ENCODE assay signal across 15 cellular contexts in the genomic region with DNA sequence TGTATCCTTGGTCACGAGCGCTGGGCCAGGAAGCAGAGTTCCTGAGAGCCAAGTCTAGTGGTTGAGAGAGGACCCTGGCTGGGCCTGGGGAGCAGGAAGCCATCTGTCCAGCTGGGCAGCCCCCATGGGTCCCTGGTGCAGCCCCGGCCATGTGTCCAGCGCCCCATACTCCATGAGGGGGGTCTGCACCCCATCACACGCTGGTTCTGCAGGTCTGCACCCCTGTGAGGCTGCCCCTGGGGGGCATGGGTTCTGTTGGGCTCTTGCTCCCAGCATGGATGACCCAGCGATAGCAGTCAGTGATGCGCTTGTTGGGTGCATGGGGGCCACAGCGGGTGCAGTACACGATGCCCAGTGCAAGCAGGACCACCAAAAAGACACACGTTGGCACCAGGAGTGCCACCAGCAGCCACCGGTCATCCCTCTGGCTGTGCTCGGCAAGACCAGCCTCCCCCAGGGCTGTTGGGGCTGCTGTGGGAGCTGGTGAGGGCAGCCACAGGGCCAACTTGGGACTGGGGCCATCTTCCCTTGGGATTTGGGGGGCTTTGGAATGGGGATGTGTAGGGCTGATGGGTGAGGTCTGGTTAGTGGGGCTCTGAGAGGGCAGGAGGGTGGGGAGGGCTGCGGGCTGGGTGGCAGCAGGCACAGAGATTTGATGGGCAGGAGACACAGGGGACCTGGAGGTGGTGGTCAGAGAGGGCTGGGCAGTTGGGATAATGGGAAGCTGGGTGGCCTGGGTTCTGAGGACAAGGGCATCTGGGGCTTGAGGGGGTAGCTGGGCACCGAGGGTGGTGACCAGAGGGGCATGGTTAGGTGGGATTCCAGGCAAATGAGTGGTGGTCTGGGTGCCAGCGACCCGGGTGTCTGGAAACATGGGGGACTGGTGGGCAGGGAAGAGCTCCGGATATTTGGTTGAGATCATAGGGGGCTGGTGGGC. TPM values are rescaled to one million over a fixed set of nuclear protein-coding genes. Genes with fewer than 3 reads are reported as not detected.
DNase-seq lines count a peak whose midpoint lies in the region; ATAC-seq and TF ChIP-seq lines count a peak whose summit lies in the region.
"Had no signal": no experiment of that assay in that cellular context is flagged by ENCODE, and none has a peak within 500 bp of the region (broad histone marks: within the 10 kb centered on the region; RNA-seq: fewer than 3 reads in every experiment).

No MANE protein-coding gene starts in this region.

- H3K9me3 ChIP-seq in AG04450 (ENCODE audit: control insufficient read depth, insufficient read depth, low read length) (peaks cover 8% of the 10 kb centered on the region; the same call in 1 of the 2 replicates), esophagus muscularis mucosa (no peaks in the 10 kb centered on the region), osteoblast (ENCODE audit: low read depth, low read length) (no peaks in the 10 kb centered on the region)

- H3K4me1 Mint-ChIP-seq in IgD-negative memory B cell: peaks cover 11 to 28% (median 21%) of the 10 kb centered on the region in 3 donors

- H3K27me3 ChIP-seq in AG04450 (ENCODE audit: control insufficient read depth, insufficient read depth, low read length): no peaks in the 10 kb centered on the region
- H3K27me3 ChIP-seq in esophagus muscularis mucosa: peaks cover 0 to 8% (median 0%) of the 10 kb centered on the region in 4 donors
- H3K27me3 ChIP-seq in osteoblast (ENCODE audit: insufficient read depth, low read length): no peaks in the 10 kb centered on the region

- peaks cover 33% of the 10 kb centered on the region for H3K79me2 ChIP-seq in osteoblast (ENCODE audit: insufficient read depth, low read length)

- H3K9me3 Mint-ChIP-seq in IgD-negative memory B cell: no peaks in the 10 kb centered on the region

- H3K4me1 ChIP-seq in esophagus muscularis mucosa (peaks cover 44 to 76% (median 72%) of the 10 kb centered on the region in 4 donors), osteoblast (ENCODE audit: insufficient read depth, low read length) (peaks cover 59% of the 10 kb centered on the region)

- no peak for TF ChIP-seq CTCF in AG04450 (IDR thresholded peaks at IDR 0.05; ENCODE audit: low read depth, low read length)
- no peak for TF ChIP-seq CTCF in esophagus muscularis mucosa (IDR thresholded peaks at IDR 0.05)
- no peak for TF ChIP-seq CTCF in osteoblast (IDR thresholded peaks at IDR 0.05; ENCODE audit: extremely low read depth, low read depth, low read length)
- no peak for TF ChIP-seq CTCF in GM20000 (IDR thresholded peaks at IDR 0.05; ENCODE audit: extremely low read depth, missing control alignments)

- CTCF ChIA-PET in AG04450 (lab: Charles Lee): interaction anchor here (1.0 to 3.9 kb wide), 2 partner anchors 16 to 21 kb away, joined by 5 to 62 read pairs; a partner anchor contains a TSS

- H3K4me3 Mint-ChIP-seq in IgD-negative memory B cell: peak overlapping the region in 3 of 4 donors; percentile 41 to 58 (median 57)

- POLR2A ChIA-PET in AG04450 (lab: Yijun Ruan, JAX): interaction anchor here (1.5 to 1.9 kb wide), 2 partner anchors 12 to 20 kb away, joined by 5 read pairs; no protein-coding TSS in a partner anchor

- no peak overlapping the region for H2AFZ ChIP-seq in osteoblast (ENCODE audit: low read length)

- ATAC-seq in HG02973 (IDR thresholded peaks at IDR 0.05; ENCODE audit: unreplicated experiment) (no peak), GM21723 (IDR thresholded peaks at IDR 0.05; ENCODE audit: unreplicated experiment) (no peak)

- no peaks in the 10 kb centered on the region for H3K27me3 Mint-ChIP-seq in IgD-negative memory B cell

- intact Hi-C loops in esophagus muscularis mucosa (cut with DNase I): loop anchor here (5.0 kb wide), 1 partner anchor 72 kb away; no protein-coding TSS in a partner anchor

- peak overlapping the region; percentile 18 to 88 (median 18) for H3K27ac Mint-ChIP-seq in IgD-negative memory B cell

- H3K36me3 ChIP-seq in esophagus muscularis mucosa: no peaks in the 10 kb centered on the region
- no peaks in the 10 kb centered on the region for H3K36me3 ChIP-seq in osteoblast (ENCODE audit: insufficient read depth, low read length)

- H3K36me3 Mint-ChIP-seq in IgD-negative memory B cell: no peaks in the 10 kb centered on the region

- no peak for TF ChIP-seq POLR2A in esophagus muscularis mucosa (IDR thresholded peaks at IDR 0.05; ENCODE audit: low read depth)

- DNase-seq in AG04450 (ENCODE audit: low read depth, low spot score) (no peak), esophagus muscularis mucosa (ENCODE audit: extremely low spot score) (no peak), osteoblast (ENCODE audit: insufficient read length, low spot score, missing footprints) (peak; percentile 78), dedifferentiated amniotic fluid mesenchymal stem cell (ENCODE audit: extremely low spot score) (no peak), GM20000 (ENCODE audit: low spot score) (no peak)
- DNase-seq: activated CD4-positive, alpha-beta T cell treated with anti-CD3 and anti-CD28 coated beads for 1 hour; DMS 273 treated with DMSO at 0.1 percent for 48 hours; NCI-H187 treated with DMSO at 0.1 percent for 48 hours; nucleus accumbens; OCI-M1 had no signal

- no peak for TF ChIP-seq EP300 in esophagus muscularis mucosa (IDR thresholded peaks at IDR 0.05)

- 78% methylated on average over 8 of the region's 17 CpGs for WGBS in esophagus muscularis mucosa

- peak overlapping the region; percentile 87 for H3K4me3 ChIP-seq in AG04450 (ENCODE audit: low read depth, low read length)
- peak overlapping the region; percentile 59 to 75 (median 62) for H3K4me3 ChIP-seq in esophagus muscularis mucosa
- H3K4me3 ChIP-seq in osteoblast (ENCODE audit: insufficient read depth, low read length): peak overlapping the region; percentile 75

- H3K4me2 ChIP-seq in osteoblast (ENCODE audit: insufficient read depth, low read length): peak overlapping the region; percentile 96

- H4K20me1 ChIP-seq in osteoblast (ENCODE audit: insufficient read depth, low read length): peaks cover 25% of the 10 kb centered on the region

- H3K27ac ChIP-seq in AG04450 (ENCODE audit: low read depth, low read length) (peak overlapping the region; percentile 97), esophagus muscularis mucosa (replicated peaks in 1 of 4) (peak overlapping the region; percentile 83 to 95 (median 89)), osteoblast (ENCODE audit: low read depth, low read length) (peak overlapping the region; percentile 94)

RNA-seq across cellular contexts. Expression of a gene that starts 2.0 kb away (rescaled TPM):
- 105 and 128 TPM in 2 replicates for polyA plus RNA-seq in AG04450 (2011; rRNA removed)
- 55.9 and 67.4 TPM in 2 replicates for polyA minus RNA-seq in AG04450 (2011; rRNA and poly(A)+ RNA removed)
- polyA plus RNA-seq in IgD-negative memory B cell: 0.19 TPM
- 10 to 100 TPM; 23.0 to 83.8 (median 33.0) TPM for total RNA-seq in esophagus muscularis mucosa
- 103 and 107 TPM in 2 replicates for total RNA-seq in osteoblast
- total RNA-seq: H4 had no signal

RNA-seq across cellular contexts. Expression of a gene that starts 21.4 kb away (rescaled TPM):
- polyA plus RNA-seq in AG04450 (2011; rRNA removed): 6.7 and 9.0 TPM in 2 replicates
- polyA minus RNA-seq in AG04450 (2011; rRNA and poly(A)+ RNA removed): 5.7 and 5.9 TPM in 2 replicates
- 0.28 TPM for polyA plus RNA-seq in IgD-negative memory B cell
- 1 to 10 TPM; 3.1 to 6.6 (median 4.5) TPM for total RNA-seq in esophagus muscularis mucosa
- 27.1 and 31.8 TPM in 2 replicates for total RNA-seq in osteoblast

RNA-seq across cellular contexts. Expression of a gene that starts 23.1 kb away (rescaled TPM):
- not detected in 2 replicates for polyA plus RNA-seq in AG04450 (2011; rRNA removed)
- not detected in 2 replicates for polyA minus RNA-seq in AG04450 (2011; rRNA and poly(A)+ RNA removed)
- polyA plus RNA-seq in IgD-negative memory B cell: not detected
- under 1 TPM; 0.42 to 0.71 (median 0.54) TPM for total RNA-seq in esophagus muscularis mucosa
- total RNA-seq in osteoblast: 0.29 and 0.36 TPM in 2 replicates
- total RNA-seq: bronchial epithelial cell had no signal

RNA-seq across cellular contexts. Expression of a gene that starts 25.9 kb away (rescaled TPM):
- polyA plus RNA-seq in AG04450 (2011; rRNA removed): 126 and 140 TPM in 2 replicates
- polyA minus RNA-seq in AG04450 (2011; rRNA and poly(A)+ RNA removed): 175 and 209 TPM in 2 replicates
- polyA plus RNA-seq in IgD-negative memory B cell: 72.5 TPM
- 10 to 100 TPM; 57.7 to 92.5 (median 85.4) TPM for total RNA-seq in esophagus muscularis mucosa
- total RNA-seq in osteoblast: 165 and 182 TPM in 2 replicates

RNA-seq across cellular contexts. Expression of a gene that starts 30.1 kb away (rescaled TPM):
- polyA plus RNA-seq in AG04450 (2011; rRNA removed) (35.2 and 39.3 TPM in 2 replicates), IgD-negative memory B cell (80.6 TPM)
- polyA minus RNA-seq in AG04450 (2011; rRNA and poly(A)+ RNA removed): 12.9 and 15.2 TPM in 2 replicates
- total RNA-seq in esophagus muscularis mucosa (10 to 100 TPM; 22.8 to 35.1 (median 34.1) TPM), osteoblast (43.0 and 43.1 TPM in 2 replicates)
